In genomic region chr22:40084246-40084645, GRCh38 we compare ENCODE assay signal across 18 cellular contexts.
DNase-seq lines count a peak whose midpoint lies in the region; ATAC-seq, FAIRE-seq and TF ChIP-seq lines count a peak whose summit lies in the region.
"Had no signal": no experiment of that assay in that cellular context is flagged by ENCODE, and none has a peak within 500 bp of the region (broad histone marks: within the 10 kb centered on the region; RNA-seq: fewer than 3 reads in every experiment).

No MANE protein-coding gene starts in this region.

- TF ChIP-seq EP300 in HepG2 (IDR thresholded peaks at IDR 0.05; ENCODE audit: low read depth in 2 of 2, low read length in 2 of 2) = no peak
- TF ChIP-seq EP300 in HepG2 (CRISPR knock-in tag; IDR thresholded peaks at IDR 0.05; ENCODE audit: borderline replicate concordance) = no peak

- H3K4me3 Mint-ChIP-seq in activated CD8-positive, alpha-beta T cell treated with anti-CD3 and anti-CD28 coated beads for 36 hours = no peak overlapping the region
- no peak overlapping the region for H3K4me3 Mint-ChIP-seq in activated CD8-positive, alpha-beta T cell treated with anti-CD3 and anti-CD28 coated beads, Interleukin-2, amount 10 ng/mL, durations not matched to agents 7 days and 5 days
- no peak overlapping the region for H3K4me3 Mint-ChIP-seq in activated CD4-positive, alpha-beta T cell treated with anti-CD3 and anti-CD28 coated beads, Interleukin-2, amount 10 ng/mL, durations not matched to agents 24 days and 14 days
- H3K4me3 Mint-ChIP-seq in activated naive CD4-positive, alpha-beta T cell treated with anti-CD3 and anti-CD28 coated beads, Interleukin-2, amount 10 ng/mL, durations not matched to agents 7 days and 5 days = no peak overlapping the region
- H3K4me3 Mint-ChIP-seq: CD8-positive, alpha-beta memory T cell; GM23338 had no signal

- intact Hi-C loops in activated CD8-positive, alpha-beta T cell treated with anti-CD3 and anti-CD28 coated beads for 36 hours (cut with micrococcal nuclease) = no loop called here
- intact Hi-C loops in right lobe of liver (cut with DNase I) = no loop called here
- intact Hi-C loops in HepG2 (cut with micrococcal nuclease; ENCODE audit: unreplicated experiment) = no loop called here
- intact Hi-C loops in activated CD4-positive, alpha-beta T cell treated with anti-CD3 and anti-CD28 coated beads, Interleukin-2, amount 10 ng/mL, durations not matched to agents 24 days and 14 days (cut with micrococcal nuclease) = no loop called here

- ATAC-seq in activated CD8-positive, alpha-beta T cell treated with anti-CD3 and anti-CD28 coated beads for 36 hours = peak; percentile 45
- ATAC-seq in activated CD8-positive, alpha-beta T cell treated with anti-CD3 and anti-CD28 coated beads, Interleukin-2, amount 10 ng/mL, durations not matched to agents 7 days and 5 days = no peak
- peak; percentile 46 to 61 (median 51) for ATAC-seq in right lobe of liver
- no peak for ATAC-seq in HepG2
- ATAC-seq in left lobe of liver = peak; percentile 80
- ATAC-seq: GM23338 had no signal

- peaks cover 32% of the 10 kb centered on the region for H4K20me1 ChIP-seq in HepG2 (ENCODE audit: insufficient read depth, low read length)

- in situ Hi-C loops in HepG2 (cut with HindIII; ENCODE audit: extremely low pct_ligation_motif_present, low pct_unique_long_range_greater_than_20kb) = no loop called here

- BruUV-seq in HepG2 (replicated peaks; lab: Mats Ljungman, UMichigan) = no TSS peak

- no peaks in the 10 kb centered on the region for H3K27me3 Mint-ChIP-seq in activated CD8-positive, alpha-beta T cell treated with anti-CD3 and anti-CD28 coated beads for 36 hours
- H3K27me3 Mint-ChIP-seq in activated CD8-positive, alpha-beta T cell treated with anti-CD3 and anti-CD28 coated beads, Interleukin-2, amount 10 ng/mL, durations not matched to agents 7 days and 5 days (ENCODE audit: low read depth) = no peaks in the 10 kb centered on the region
- H3K27me3 Mint-ChIP-seq in activated CD4-positive, alpha-beta T cell treated with anti-CD3 and anti-CD28 coated beads, Interleukin-2, amount 10 ng/mL, durations not matched to agents 24 days and 14 days = no peaks in the 10 kb centered on the region
- H3K27me3 Mint-ChIP-seq in activated naive CD4-positive, alpha-beta T cell treated with anti-CD3 and anti-CD28 coated beads, Interleukin-2, amount 10 ng/mL, durations not matched to agents 7 days and 5 days = no peaks in the 10 kb centered on the region
- H3K27me3 Mint-ChIP-seq: CD8-positive, alpha-beta memory T cell had no signal

- CTCF ChIA-PET in activated CD8-positive, alpha-beta T cell treated with anti-CD3 and anti-CD28 coated beads for 36 hours (lab: Charles Lee) = interaction anchor here (0.8 to 1.8 kb wide), 2 partner anchors 9 to 11 kb away, joined by 3 to 9 read pairs; no protein-coding TSS in a partner anchor
- CTCF ChIA-PET in activated CD8-positive, alpha-beta T cell treated with anti-CD3 and anti-CD28 coated beads, Interleukin-2, amount 10 ng/mL, durations not matched to agents 7 days and 5 days (lab: Charles Lee) = no interaction called here
- CTCF ChIA-PET in HepG2 (lab: Yijun Ruan, JAX; ENCODE audit: low intra/inter-chr PET ratio, low total read pairs) = no interaction called here
- CTCF ChIA-PET in activated naive CD4-positive, alpha-beta T cell treated with anti-CD3 and anti-CD28 coated beads, Interleukin-2, amount 10 ng/mL, durations not matched to agents 7 days and 5 days (lab: Charles Lee) = no interaction called here

- H2AFZ ChIP-seq in HepG2 (ENCODE audit: low read length) = no peak overlapping the region
- H2AFZ ChIP-seq: GM23338 had no signal

- no peaks in the 10 kb centered on the region for H3K27me3 ChIP-seq in right lobe of liver
- H3K27me3 ChIP-seq in HepG2 (ENCODE audit: control insufficient read depth in 1 of 2, insufficient read depth in 2 of 2, low read length in 2 of 2) = no peaks in the 10 kb centered on the region; a peak in 1 of 5 replicates
- H3K27me3 ChIP-seq: BLaER1 had no signal

- peaks cover 32% of the 10 kb centered on the region for H3K4me1 Mint-ChIP-seq in activated CD8-positive, alpha-beta T cell treated with anti-CD3 and anti-CD28 coated beads for 36 hours (ENCODE audit: low read depth)
- peaks cover 7% of the 10 kb centered on the region for H3K4me1 Mint-ChIP-seq in activated CD8-positive, alpha-beta T cell treated with anti-CD3 and anti-CD28 coated beads, Interleukin-2, amount 10 ng/mL, durations not matched to agents 7 days and 5 days (ENCODE audit: low read depth)
- H3K4me1 Mint-ChIP-seq in activated CD4-positive, alpha-beta T cell treated with anti-CD3 and anti-CD28 coated beads, Interleukin-2, amount 10 ng/mL, durations not matched to agents 24 days and 14 days = peaks cover 5% of the 10 kb centered on the region
- H3K4me1 Mint-ChIP-seq in activated naive CD4-positive, alpha-beta T cell treated with anti-CD3 and anti-CD28 coated beads, Interleukin-2, amount 10 ng/mL, durations not matched to agents 7 days and 5 days = peaks cover 8% of the 10 kb centered on the region

- H3K36me3 ChIP-seq in right lobe of liver = no peaks in the 10 kb centered on the region
- H3K36me3 ChIP-seq in HepG2 (replicated peaks in 1 of 2; ENCODE audit: control insufficient read depth in 1 of 2, insufficient read depth in 2 of 2, low read length in 2 of 2) = no peaks in the 10 kb centered on the region

- H3K79me2 ChIP-seq in HepG2 (ENCODE audit: insufficient read depth, low read length) = peaks cover 2% of the 10 kb centered on the region

- POLR2A ChIA-PET in activated CD8-positive, alpha-beta T cell treated with anti-CD3 and anti-CD28 coated beads for 36 hours (lab: Charles Lee) = interaction anchor here (0.6 to 2.1 kb wide), 2 partner anchors 13 to 346 kb away, joined by 3 to 7 read pairs; no protein-coding TSS in a partner anchor
- POLR2A ChIA-PET in activated CD8-positive, alpha-beta T cell treated with anti-CD3 and anti-CD28 coated beads, Interleukin-2, amount 10 ng/mL, durations not matched to agents 7 days and 5 days (lab: Charles Lee) = no interaction called here
- POLR2A ChIA-PET in HepG2 (lab: Yijun Ruan, JAX) = interaction anchor here (1.1 kb wide), 1 partner anchor 40 kb away, joined by 3 read pairs; no protein-coding TSS in a partner anchor

- TF ChIP-seq RAD21 in HepG2 (CRISPR knock-in tag; IDR thresholded peaks at IDR 0.05) = no peak

- H3K9me3 ChIP-seq in right lobe of liver = no peaks in the 10 kb centered on the region
- no peaks in the 10 kb centered on the region for H3K9me3 ChIP-seq in HepG2 (ENCODE audit: low read length)
- H3K9me3 ChIP-seq: BLaER1, Caco-2 had no signal

- TF ChIP-seq CTCF in activated CD8-positive, alpha-beta T cell treated with anti-CD3 and anti-CD28 coated beads for 36 hours (IDR thresholded peaks at IDR 0.05) = no peak
- TF ChIP-seq CTCF in right lobe of liver (IDR thresholded peaks at IDR 0.05) (no peak), HepG2 (CRISPR knock-in tag; IDR thresholded peaks at IDR 0.05) (no peak)

- no peak for DNase-seq in activated CD8-positive, alpha-beta T cell treated with anti-CD3 and anti-CD28 coated beads for 36 hours
- no peak for DNase-seq in activated CD8-positive, alpha-beta T cell treated with anti-CD3 and anti-CD28 coated beads, Interleukin-2, amount 10 ng/mL, durations not matched to agents 7 days and 5 days
- DNase-seq in right lobe of liver (no peak), HepG2 (ENCODE audit: low spot score) (no peak), left lobe of liver (ENCODE audit: low spot score) (no peak), ureter (ENCODE audit: low spot score) (no peak)
- DNase-seq in activated CD4-positive, alpha-beta T cell treated with anti-CD3 and anti-CD28 coated beads, Interleukin-2, amount 10 ng/mL, durations not matched to agents 24 days and 14 days = no peak
- no peak for DNase-seq in activated naive CD4-positive, alpha-beta T cell treated with anti-CD3 and anti-CD28 coated beads, Interleukin-2, amount 10 ng/mL, durations not matched to agents 7 days and 5 days
- DNase-seq: Caco-2; CD8-positive, alpha-beta memory T cell; DND-41; GDM1; H7 had no signal

- H3K27ac Mint-ChIP-seq in activated CD8-positive, alpha-beta T cell treated with anti-CD3 and anti-CD28 coated beads for 36 hours = no peak overlapping the region
- H3K27ac Mint-ChIP-seq in activated CD8-positive, alpha-beta T cell treated with anti-CD3 and anti-CD28 coated beads, Interleukin-2, amount 10 ng/mL, durations not matched to agents 7 days and 5 days = no peak overlapping the region
- H3K27ac Mint-ChIP-seq in activated CD4-positive, alpha-beta T cell treated with anti-CD3 and anti-CD28 coated beads, Interleukin-2, amount 10 ng/mL, durations not matched to agents 24 days and 14 days = no peak overlapping the region
- no peak overlapping the region for H3K27ac Mint-ChIP-seq in activated naive CD4-positive, alpha-beta T cell treated with anti-CD3 and anti-CD28 coated beads, Interleukin-2, amount 10 ng/mL, durations not matched to agents 7 days and 5 days
- H3K27ac Mint-ChIP-seq: CD8-positive, alpha-beta memory T cell; GM23338 had no signal

- no peak for TF ChIP-seq POLR2A in right lobe of liver (IDR thresholded peaks at IDR 0.05)
- TF ChIP-seq POLR2A in HepG2 (IDR thresholded peaks at IDR 0.05; ENCODE audit: insufficient read depth in 1 of 2, low read depth in 2 of 2, low read length in 2 of 2) = no peak

- H3K27ac ChIP-seq in right lobe of liver (no peak overlapping the region), HepG2 (ENCODE audit: extremely low read length, insufficient read depth, low read length) (no peak overlapping the region)
- H3K27ac ChIP-seq: 22Rv1, BLaER1, HL-60 had no signal

- no peak overlapping the region for H3K9ac ChIP-seq in HepG2 (ENCODE audit: insufficient read depth, low read depth, low read length)
- H3K9ac ChIP-seq: BLaER1 had no signal

- FAIRE-seq in HepG2 (lab: Jason Lieb, UNC) = no peak
- FAIRE-seq: GM12892 had no signal

- H3K9me3 Mint-ChIP-seq in activated CD8-positive, alpha-beta T cell treated with anti-CD3 and anti-CD28 coated beads for 36 hours = peaks cover 2% of the 10 kb centered on the region
- H3K9me3 Mint-ChIP-seq in activated CD8-positive, alpha-beta T cell treated with anti-CD3 and anti-CD28 coated beads, Interleukin-2, amount 10 ng/mL, durations not matched to agents 7 days and 5 days (ENCODE audit: insufficient read depth) = no peaks in the 10 kb centered on the region
- no peaks in the 10 kb centered on the region for H3K9me3 Mint-ChIP-seq in activated CD4-positive, alpha-beta T cell treated with anti-CD3 and anti-CD28 coated beads, Interleukin-2, amount 10 ng/mL, durations not matched to agents 24 days and 14 days
- no peaks in the 10 kb centered on the region for H3K9me3 Mint-ChIP-seq in activated naive CD4-positive, alpha-beta T cell treated with anti-CD3 and anti-CD28 coated beads, Interleukin-2, amount 10 ng/mL, durations not matched to agents 7 days and 5 days
- H3K9me3 Mint-ChIP-seq: CD8-positive, alpha-beta memory T cell; GM23338 had no signal

- WGBS in right lobe of liver (ENCODE audit: insufficient coverage, low coverage, low lambda C conversion rate, missing lambda C conversion rate) = 28% methylated on average over 5 of the region's 5 CpGs
- WGBS in HepG2 (ENCODE audit: low lambda C conversion rate) = 81% methylated on average over 5 of the region's 5 CpGs

- no peak overlapping the region for H3K4me2 ChIP-seq in HepG2 (ENCODE audit: low read depth, low read length)
- H3K4me2 ChIP-seq: BLaER1, GM23338 had no signal

- H3K4me3 ChIP-seq in right lobe of liver (no peak overlapping the region), HepG2 (replicated peaks in 1 of 3; ENCODE audit: insufficient read depth in 1 of 3, low read depth in 2 of 3, low read length in 3 of 3) (no peak overlapping the region)
- H3K4me3 ChIP-seq: BLaER1, GM23338 had no signal

- H3K4me1 ChIP-seq in right lobe of liver = peaks cover 0 to 22% (median 11%) of the 10 kb centered on the region in 4 donors
- H3K4me1 ChIP-seq in HepG2 (ENCODE audit: insufficient read depth, low read length) = no peaks in the 10 kb centered on the region
- H3K4me1 ChIP-seq: Caco-2 had no signal

- H3K36me3 Mint-ChIP-seq in activated CD8-positive, alpha-beta T cell treated with anti-CD3 and anti-CD28 coated beads for 36 hours (ENCODE audit: low read depth) = peaks cover 4% of the 10 kb centered on the region
- peaks cover 5% of the 10 kb centered on the region for H3K36me3 Mint-ChIP-seq in activated CD8-positive, alpha-beta T cell treated with anti-CD3 and anti-CD28 coated beads, Interleukin-2, amount 10 ng/mL, durations not matched to agents 7 days and 5 days (ENCODE audit: low read depth)
- no peaks in the 10 kb centered on the region for H3K36me3 Mint-ChIP-seq in activated CD4-positive, alpha-beta T cell treated with anti-CD3 and anti-CD28 coated beads, Interleukin-2, amount 10 ng/mL, durations not matched to agents 24 days and 14 days (ENCODE audit: low read depth)
- peaks cover 4% of the 10 kb centered on the region for H3K36me3 Mint-ChIP-seq in activated naive CD4-positive, alpha-beta T cell treated with anti-CD3 and anti-CD28 coated beads, Interleukin-2, amount 10 ng/mL, durations not matched to agents 7 days and 5 days

Comparison
In these comparisons a context has a peak if more than half of its experiments do, and no peak if none do; other contexts are left out.
1. ATAC-seq: peak in activated CD8-positive, alpha-beta T cell treated with anti-CD3 and anti-CD28 coated beads for 36 hours (single experiment), right lobe of liver (4 of 4) and left lobe of liver (single experiment); none in activated CD8-positive, alpha-beta T cell treated with anti-CD3 and anti-CD28 coated beads, Interleukin-2, amount 10 ng/mL, durations not matched to agents 7 days and 5 days (single experiment) and HepG2 (single experiment).